Comparison of ENCODE assay signal across 8 cellular contexts in genomic region chr2:6780765-6781274, GRCh38.
A peak's percentile ranks its signal among the peaks of the same experiment; 100 is the strongest.
DNase-seq lines count a peak whose midpoint lies in the region; ATAC-seq, FAIRE-seq and TF ChIP-seq lines count a peak whose summit lies in the region.

No MANE protein-coding gene starts in this region.

- H3K27me3 Mint-ChIP-seq in natural killer cell (ENCODE audit: low read depth in 2 of 2), result peaks cover 0 to 13% of the 10 kb centered on the region in 2 donors

- intact Hi-C loops in natural killer cell (cut with micrococcal nuclease), result no loop called here

- no peak overlapping the region for H3K4me3 Mint-ChIP-seq in natural killer cell

- no peak overlapping the region for H3K27ac ChIP-seq in brain microvascular endothelial cell

- FAIRE-seq in D721Med (lab: Jason Lieb, UNC), result no peak

- ATAC-seq in HG03060 (IDR thresholded peaks at IDR 0.05; ENCODE audit: low read depth, unreplicated experiment), result peak; percentile 91
- ATAC-seq in natural killer cell, result peak in 2 of 3 donors; percentile 33 to 48

- H3K27me3 ChIP-seq in brain microvascular endothelial cell (replicated peaks), result no peaks in the 10 kb centered on the region

- H3K4me3 ChIP-seq in brain microvascular endothelial cell (ENCODE audit: low read depth, low read length), result no peak overlapping the region

- no peaks in the 10 kb centered on the region for H3K36me3 Mint-ChIP-seq in natural killer cell

- peaks cover 4% of the 10 kb centered on the region in 2 donors for H3K4me1 Mint-ChIP-seq in natural killer cell

- TF ChIP-seq CTCF in brain microvascular endothelial cell (IDR thresholded peaks at IDR 0.05; ENCODE audit: low read depth, low read length, missing control alignments) (no peak), natural killer cell (IDR thresholded peaks at IDR 0.05) (no peak), D721Med (IDR thresholded peaks at IDR 0.05; ENCODE audit: insufficient read depth, missing control alignments) (no peak)

- DNase-seq in activated naive CD4-positive, alpha-beta T cell treated with Interleukin-2 at 50 U/mL for 16 hours, result peak; percentile 2
- no peak for DNase-seq in activated naive CD4-positive, alpha-beta T cell (lab: John Stamatoyannopoulos, UW)
- DNase-seq in NCI-H2227 (lab: John Stamatoyannopoulos, UW; ENCODE audit: unreplicated experiment), result peak; percentile 26
- peak; percentile 25 for DNase-seq in brain microvascular endothelial cell
- DNase-seq in natural killer cell, result no peak
- no peak for DNase-seq in D721Med (ENCODE audit: insufficient read length, low spot score)
- no peak for DNase-seq in activated T-cell treated with anti-CD3 and anti-CD28 coated beads, Interleukin-2, amount 50 U/mL, for 1 hour

- H3K36me3 ChIP-seq in brain microvascular endothelial cell (replicated peaks), result no peaks in the 10 kb centered on the region

- H3K9me3 Mint-ChIP-seq in natural killer cell, result no peaks in the 10 kb centered on the region

- in situ Hi-C loops in brain microvascular endothelial cell (cut with HindIII; ENCODE audit: low pct_ligation_motif_present, low sequenced_read_pairs), result no loop called here

- H3K27ac Mint-ChIP-seq in natural killer cell, result no peak overlapping the region

Comparison
In these comparisons a context has a peak if more than half of its experiments do, and no peak if none do; other contexts are left out.
1. DNase-seq: peak in activated naive CD4-positive, alpha-beta T cell treated with Interleukin-2 at 50 U/mL for 16 hours (single experiment), NCI-H2227 (single experiment) and brain microvascular endothelial cell (single experiment); none in activated naive CD4-positive, alpha-beta T cell (0 of 4), natural killer cell (single experiment), D721Med (single experiment) and activated T-cell treated with anti-CD3 and anti-CD28 coated beads, Interleukin-2, amount 50 U/mL, for 1 hour (single experiment).